ENCODE assay signal across 1 cellular context in genomic region chr5:133819977-133820471, GRCh38.
TF ChIP-seq lines count a peak whose summit lies in the region.

No MANE protein-coding gene starts in this region.

TF ChIP-seq in GM23338, 12 proteins besides CTCF, POLR2A, EP300 and RAD21 (continued from another document):
- TF ChIP-seq ZNF462 (CRISPR knock-in tag; IDR thresholded peaks at IDR 0.05): no peak
- TF ChIP-seq JUNB (IDR thresholded peaks at IDR 0.05; ENCODE audit: unreplicated experiment): no peak
- TF ChIP-seq, protein P1, sequence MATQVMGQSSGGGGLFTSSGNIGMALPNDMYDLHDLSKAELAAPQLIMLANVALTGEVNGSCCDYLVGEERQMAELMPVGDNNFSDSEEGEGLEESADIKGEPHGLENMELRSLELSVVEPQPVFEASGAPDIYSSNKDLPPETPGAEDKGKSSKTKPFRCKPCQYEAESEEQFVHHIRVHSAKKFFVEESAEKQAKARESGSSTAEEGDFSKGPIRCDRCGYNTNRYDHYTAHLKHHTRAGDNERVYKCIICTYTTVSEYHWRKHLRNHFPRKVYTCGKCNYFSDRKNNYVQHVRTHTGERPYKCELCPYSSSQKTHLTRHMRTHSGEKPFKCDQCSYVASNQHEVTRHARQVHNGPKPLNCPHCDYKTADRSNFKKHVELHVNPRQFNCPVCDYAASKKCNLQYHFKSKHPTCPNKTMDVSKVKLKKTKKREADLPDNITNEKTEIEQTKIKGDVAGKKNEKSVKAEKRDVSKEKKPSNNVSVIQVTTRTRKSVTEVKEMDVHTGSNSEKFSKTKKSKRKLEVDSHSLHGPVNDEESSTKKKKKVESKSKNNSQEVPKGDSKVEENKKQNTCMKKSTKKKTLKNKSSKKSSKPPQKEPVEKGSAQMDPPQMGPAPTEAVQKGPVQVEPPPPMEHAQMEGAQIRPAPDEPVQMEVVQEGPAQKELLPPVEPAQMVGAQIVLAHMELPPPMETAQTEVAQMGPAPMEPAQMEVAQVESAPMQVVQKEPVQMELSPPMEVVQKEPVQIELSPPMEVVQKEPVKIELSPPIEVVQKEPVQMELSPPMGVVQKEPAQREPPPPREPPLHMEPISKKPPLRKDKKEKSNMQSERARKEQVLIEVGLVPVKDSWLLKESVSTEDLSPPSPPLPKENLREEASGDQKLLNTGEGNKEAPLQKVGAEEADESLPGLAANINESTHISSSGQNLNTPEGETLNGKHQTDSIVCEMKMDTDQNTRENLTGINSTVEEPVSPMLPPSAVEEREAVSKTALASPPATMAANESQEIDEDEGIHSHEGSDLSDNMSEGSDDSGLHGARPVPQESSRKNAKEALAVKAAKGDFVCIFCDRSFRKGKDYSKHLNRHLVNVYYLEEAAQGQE (IDR thresholded peaks at IDR 0.05; ENCODE audit: unreplicated experiment): no peak
TF ChIP-seq in GM23338: peak in this region for 0.
